ENCODE assay signal across 1 cellular context in the genomic region with DNA sequence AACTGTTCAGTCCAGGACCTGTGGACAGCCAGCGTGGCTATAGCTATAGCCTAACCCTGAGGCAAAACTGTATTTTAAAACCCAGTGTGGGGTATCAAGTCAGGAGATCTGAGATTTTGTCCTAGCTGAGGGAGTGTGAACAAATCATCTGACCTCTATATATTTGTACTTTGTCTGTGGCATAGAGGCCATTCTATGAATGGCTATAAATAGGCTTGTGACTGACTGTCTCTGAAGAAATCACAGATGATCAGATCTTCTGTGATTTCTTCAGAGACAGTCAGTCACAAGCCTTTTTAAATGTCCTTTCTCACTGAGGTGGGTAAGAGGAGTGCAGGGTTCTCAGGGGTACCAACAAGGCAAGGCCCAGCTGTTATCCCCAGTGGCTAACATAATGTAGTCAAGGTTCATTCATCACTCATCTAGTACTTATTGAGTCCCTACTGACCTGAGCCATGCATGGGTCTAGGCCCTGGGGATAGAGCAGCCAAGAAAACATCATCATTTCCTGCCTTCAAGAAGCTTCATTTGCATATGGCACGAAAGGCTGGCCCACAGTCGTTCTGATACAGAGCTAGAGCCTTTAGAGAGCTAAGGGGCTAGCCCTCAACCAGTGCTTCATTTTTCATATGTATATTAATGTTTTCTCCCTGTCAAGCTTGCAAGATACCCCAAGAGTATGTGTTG.
TF ChIP-seq lines count a peak whose summit lies in the region.

No MANE protein-coding gene starts in this region.

TF ChIP-seq in IMR-90, 13 proteins besides CTCF, POLR2A, EP300 and RAD21 (continued from another document):
- TF ChIP-seq ELK1 (IDR thresholded peaks at IDR 0.05; ENCODE audit: borderline replicate concordance, low read depth, low read length): no peak
- TF ChIP-seq RCOR1 (IDR thresholded peaks at IDR 0.05; ENCODE audit: insufficient replicate concordance, low read length): no peak
- TF ChIP-seq SMC3 (IDR thresholded peaks at IDR 0.05; ENCODE audit: low read depth, low read length): no peak
